6 cellular contexts compared by ENCODE assay signal in the genomic region with DNA sequence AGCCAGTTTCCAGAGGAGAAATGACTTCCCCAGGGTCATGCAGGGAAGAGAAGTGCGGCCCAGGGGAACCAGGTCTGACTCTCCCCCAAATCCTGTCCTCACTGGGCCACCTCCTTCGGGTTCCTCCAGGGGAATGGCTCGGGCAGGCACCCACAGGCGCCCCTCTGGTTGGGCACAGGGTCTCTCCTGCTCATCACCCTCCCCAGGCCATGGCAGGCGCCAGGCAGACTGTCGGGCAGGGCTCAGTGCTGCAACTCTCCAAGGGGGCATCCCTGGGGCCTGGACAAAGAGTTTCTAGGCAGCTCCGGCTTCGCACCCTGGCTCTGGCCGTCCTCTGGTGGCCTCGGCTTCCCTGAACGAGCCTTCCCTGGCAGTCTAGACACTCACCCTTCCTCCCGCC.
"Had no signal": no experiment of that assay in that cellular context is flagged by ENCODE, and none has a peak within 500 bp of the region (broad histone marks: within the 10 kb centered on the region; RNA-seq: fewer than 3 reads in every experiment).

No MANE protein-coding gene starts in this region.

- H2AFZ ChIP-seq: GM23338 had no signal

- H3K27ac ChIP-seq: HL-60, KMS-11 had no signal

- H3K9ac ChIP-seq: KMS-11 had no signal

- DNase-seq: H9, HCEC 1CT, KBM-7 had no signal

- ATAC-seq: GM23338 had no signal

- H3K4me3 ChIP-seq: GM23338 had no signal

- H3K4me2 ChIP-seq: GM23338, KMS-11 had no signal
